Comparison of ENCODE assay signal across 1 cellular context in the genomic region with DNA sequence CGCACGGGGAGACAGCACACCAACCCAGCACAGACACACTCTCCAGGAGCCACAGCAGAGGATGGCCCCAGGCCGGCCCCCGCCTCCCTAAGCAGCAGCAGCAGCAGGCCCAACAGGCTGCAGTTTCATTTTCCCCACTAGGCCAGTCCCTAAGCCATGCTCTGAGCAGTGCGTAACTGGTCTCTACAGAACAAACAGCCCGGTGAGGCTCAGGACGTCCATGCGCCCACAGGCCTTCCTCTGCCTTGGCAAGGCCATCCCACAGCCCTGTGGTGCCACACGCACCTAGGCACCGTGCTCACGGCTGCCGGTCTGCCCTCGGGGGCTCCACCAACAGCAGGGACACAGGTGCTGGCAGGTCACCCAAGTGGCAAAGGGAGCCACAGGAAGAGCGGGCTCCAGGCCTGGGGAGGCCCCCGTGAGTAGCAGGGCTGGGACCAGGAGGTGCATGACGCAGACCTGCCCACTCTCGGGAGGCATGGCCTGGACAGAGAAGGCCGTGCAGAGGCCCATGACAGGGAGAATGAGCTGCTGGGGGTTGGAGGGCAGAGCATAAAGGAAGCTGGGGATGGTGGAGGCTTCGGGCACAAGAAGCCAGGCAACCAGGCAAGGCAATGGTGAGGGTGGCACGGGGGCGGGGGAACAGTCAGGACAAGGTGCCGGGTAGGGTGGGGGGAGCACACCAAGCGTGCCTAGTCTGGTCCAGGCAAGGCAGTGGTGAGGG.
TF ChIP-seq lines count a peak whose summit lies in the region.

No MANE protein-coding gene starts in this region.

TF ChIP-seq in K562, 482 proteins besides CTCF, POLR2A, EP300 and RAD21:
- TF ChIP-seq PCBP1 (IDR thresholded peaks at IDR 0.05; ENCODE audit: low read depth, low read length, poor library complexity, severe bottlenecking) (no peak), SIRT6 (IDR thresholded peaks at IDR 0.05; ENCODE audit: low read depth, low read length) (no peak), STAT5B (CRISPR knock-in tag; IDR thresholded peaks at IDR 0.05) (no peak), SMAD2 (IDR thresholded peaks at IDR 0.05; ENCODE audit: low read depth, low read length) (no peak), NCOA6 (IDR thresholded peaks at IDR 0.05) (no peak), WHSC1 (IDR thresholded peaks at IDR 0.05; ENCODE audit: low read length) (no peak), ZNF316 (IDR thresholded peaks at IDR 0.05) (no peak)
- TF ChIP-seq, protein P1, sequence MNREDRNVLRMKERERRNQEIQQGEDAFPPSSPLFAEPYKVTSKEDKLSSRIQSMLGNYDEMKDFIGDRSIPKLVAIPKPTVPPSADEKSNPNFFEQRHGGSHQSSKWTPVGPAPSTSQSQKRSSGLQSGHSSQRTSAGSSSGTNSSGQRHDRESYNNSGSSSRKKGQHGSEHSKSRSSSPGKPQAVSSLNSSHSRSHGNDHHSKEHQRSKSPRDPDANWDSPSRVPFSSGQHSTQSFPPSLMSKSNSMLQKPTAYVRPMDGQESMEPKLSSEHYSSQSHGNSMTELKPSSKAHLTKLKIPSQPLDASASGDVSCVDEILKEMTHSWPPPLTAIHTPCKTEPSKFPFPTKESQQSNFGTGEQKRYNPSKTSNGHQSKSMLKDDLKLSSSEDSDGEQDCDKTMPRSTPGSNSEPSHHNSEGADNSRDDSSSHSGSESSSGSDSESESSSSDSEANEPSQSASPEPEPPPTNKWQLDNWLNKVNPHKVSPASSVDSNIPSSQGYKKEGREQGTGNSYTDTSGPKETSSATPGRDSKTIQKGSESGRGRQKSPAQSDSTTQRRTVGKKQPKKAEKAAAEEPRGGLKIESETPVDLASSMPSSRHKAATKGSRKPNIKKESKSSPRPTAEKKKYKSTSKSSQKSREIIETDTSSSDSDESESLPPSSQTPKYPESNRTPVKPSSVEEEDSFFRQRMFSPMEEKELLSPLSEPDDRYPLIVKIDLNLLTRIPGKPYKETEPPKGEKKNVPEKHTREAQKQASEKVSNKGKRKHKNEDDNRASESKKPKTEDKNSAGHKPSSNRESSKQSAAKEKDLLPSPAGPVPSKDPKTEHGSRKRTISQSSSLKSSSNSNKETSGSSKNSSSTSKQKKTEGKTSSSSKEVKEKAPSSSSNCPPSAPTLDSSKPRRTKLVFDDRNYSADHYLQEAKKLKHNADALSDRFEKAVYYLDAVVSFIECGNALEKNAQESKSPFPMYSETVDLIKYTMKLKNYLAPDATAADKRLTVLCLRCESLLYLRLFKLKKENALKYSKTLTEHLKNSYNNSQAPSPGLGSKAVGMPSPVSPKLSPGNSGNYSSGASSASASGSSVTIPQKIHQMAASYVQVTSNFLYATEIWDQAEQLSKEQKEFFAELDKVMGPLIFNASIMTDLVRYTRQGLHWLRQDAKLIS (CRISPR knock-in tag; IDR thresholded peaks at IDR 0.05), result no peak
- TF ChIP-seq, protein P2, sequence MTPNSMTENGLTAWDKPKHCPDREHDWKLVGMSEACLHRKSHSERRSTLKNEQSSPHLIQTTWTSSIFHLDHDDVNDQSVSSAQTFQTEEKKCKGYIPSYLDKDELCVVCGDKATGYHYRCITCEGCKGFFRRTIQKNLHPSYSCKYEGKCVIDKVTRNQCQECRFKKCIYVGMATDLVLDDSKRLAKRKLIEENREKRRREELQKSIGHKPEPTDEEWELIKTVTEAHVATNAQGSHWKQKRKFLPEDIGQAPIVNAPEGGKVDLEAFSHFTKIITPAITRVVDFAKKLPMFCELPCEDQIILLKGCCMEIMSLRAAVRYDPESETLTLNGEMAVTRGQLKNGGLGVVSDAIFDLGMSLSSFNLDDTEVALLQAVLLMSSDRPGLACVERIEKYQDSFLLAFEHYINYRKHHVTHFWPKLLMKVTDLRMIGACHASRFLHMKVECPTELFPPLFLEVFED (CRISPR knock-in tag; conservative IDR thresholded peaks at IDR 0.05), result no peak
- TF ChIP-seq, protein P3, sequence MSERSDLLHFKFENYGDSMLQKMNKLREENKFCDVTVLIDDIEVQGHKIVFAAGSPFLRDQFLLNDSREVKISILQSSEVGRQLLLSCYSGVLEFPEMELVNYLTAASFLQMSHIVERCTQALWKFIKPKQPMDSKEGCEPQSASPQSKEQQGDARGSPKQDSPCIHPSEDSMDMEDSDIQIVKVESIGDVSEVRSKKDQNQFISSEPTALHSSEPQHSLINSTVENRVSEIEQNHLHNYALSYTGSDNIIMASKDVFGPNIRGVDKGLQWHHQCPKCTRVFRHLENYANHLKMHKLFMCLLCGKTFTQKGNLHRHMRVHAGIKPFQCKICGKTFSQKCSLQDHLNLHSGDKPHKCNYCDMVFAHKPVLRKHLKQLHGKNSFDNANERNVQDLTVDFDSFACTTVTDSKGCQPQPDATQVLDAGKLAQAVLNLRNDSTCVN (CRISPR knock-in tag; IDR thresholded peaks at IDR 0.05), result no peak
